In the genomic region with DNA sequence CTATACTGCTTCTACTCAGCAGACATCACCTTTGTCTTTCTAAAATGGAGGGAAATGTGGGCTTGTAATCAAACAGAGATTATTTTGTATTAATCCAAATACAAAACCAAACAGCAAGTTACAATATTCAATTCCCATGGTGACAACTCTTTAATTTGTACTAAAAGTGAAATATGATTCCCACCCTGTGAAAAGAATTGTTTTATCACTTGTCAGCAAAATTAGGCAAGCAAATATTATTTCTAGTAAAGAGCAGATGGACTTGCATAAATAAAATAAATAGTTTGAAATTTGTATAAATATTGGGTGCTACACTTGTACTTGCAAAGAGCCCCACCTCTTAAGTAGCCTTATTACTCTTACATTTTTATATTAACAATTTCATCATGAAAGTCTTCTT, we compare ENCODE assay signal across 19 cellular contexts. TPM values are rescaled to one million over a fixed set of nuclear protein-coding genes. Genes with fewer than 3 reads are reported as not detected.
A peak's percentile ranks its signal among the peaks of the same experiment; 100 is the strongest.
DNase-seq lines count a peak whose midpoint lies in the region; ATAC-seq, FAIRE-seq and TF ChIP-seq lines count a peak whose summit lies in the region.
"Had no signal": no experiment of that assay in that cellular context is flagged by ENCODE, and none has a peak within 500 bp of the region (broad histone marks: within the 10 kb centered on the region; RNA-seq: fewer than 3 reads in every experiment).

No MANE protein-coding gene starts in this region.

- H2AK9ac ChIP-seq in IMR-90 (replicated peaks; ENCODE audit: low read depth, low read length, poor library complexity), result no peak overlapping the region

- no peak overlapping the region for H2BK5ac ChIP-seq in IMR-90 (ENCODE audit: low read depth, low read length, poor library complexity, severe bottlenecking)

- H4K8ac ChIP-seq in IMR-90 (ENCODE audit: low read depth in 2 of 2, low read length in 2 of 2), result no peak overlapping the region

- dilution Hi-C loops in IMR-90 (cut with HindIII; ENCODE audit: low sequenced_read_pairs, unreplicated experiment) (no loop called here), keratinocyte (cut with MboI; ENCODE audit: extremely low pct_ligation_motif_present, low sequenced_read_pairs) (no loop called here)

- TF ChIP-seq EP300 in A549 (IDR thresholded peaks at IDR 0.05), result no peak

- CTCF ChIA-PET in A549 (lab: Yijun Ruan, JAX), result no interaction called here
- CTCF ChIA-PET in IMR-90 (lab: Yijun Ruan, JAX), result no interaction called here

- H3K4ac ChIP-seq in IMR-90 (ENCODE audit: low read depth, low read length), result no peak overlapping the region

- H3K27me3 ChIP-seq in IMR-90 (ENCODE audit: control insufficient read depth, insufficient read depth, low read length), result no peaks in the 10 kb centered on the region
- H3K27me3 ChIP-seq in keratinocyte (ENCODE audit: control insufficient read depth, extremely low read depth, insufficient read depth, low read length), result no peaks in the 10 kb centered on the region
- H3K27me3 ChIP-seq: BLaER1 treated with 17β-estradiol and CSF1 and Interleukin-3, amounts not matched to agents 10 nM and 100 nM had no signal

- no peak overlapping the region for H3K56ac ChIP-seq in IMR-90 (ENCODE audit: extremely low read depth, insufficient read depth, low read length)

- no peaks in the 10 kb centered on the region for H3K79me2 ChIP-seq in keratinocyte (ENCODE audit: control insufficient read depth, insufficient read depth, low read length)

- no peak for TF ChIP-seq POLR2A in A549 (IDR thresholded peaks at IDR 0.05; ENCODE audit: low read length)
- TF ChIP-seq POLR2A in IMR-90 (IDR thresholded peaks at IDR 0.05; ENCODE audit: low read depth, low read length), result no peak

- H3K4me3 ChIP-seq in A549, result no peak overlapping the region
- H3K4me3 ChIP-seq in IMR-90 (ENCODE audit: insufficient read depth, low read depth, low read length), result no peak overlapping the region
- no peak overlapping the region for H3K4me3 ChIP-seq in keratinocyte (ENCODE audit: control insufficient read depth in 2 of 3, extremely low read depth in 1 of 3, insufficient read depth in 2 of 3, low read depth in 1 of 3, low read length in 3 of 3)
- H3K4me3 ChIP-seq: BLaER1 treated with 17β-estradiol and CSF1 and Interleukin-3, amounts not matched to agents 10 nM and 100 nM had no signal

- FAIRE-seq in A549 (lab: Jason Lieb, UNC), result no peak
- peak; percentile 13 for FAIRE-seq in keratinocyte (lab: Jason Lieb, UNC)
- FAIRE-seq: A204.1, D721Med, GM12891, GM19239 had no signal

- intact Hi-C loops in IMR-90 (cut with micrococcal nuclease), result no loop called here

- ATAC-seq in A549 (no peak), IMR-90 (ENCODE audit: low read depth) (no peak)
- ATAC-seq: CD8-positive, alpha-beta T cell had no signal

- H3K9ac ChIP-seq in IMR-90 (ENCODE audit: low read depth, low read length) (no peak overlapping the region), keratinocyte (ENCODE audit: control insufficient read depth, extremely low read depth, insufficient read depth, low read length) (no peak overlapping the region)

- no peaks in the 10 kb centered on the region for H4K20me1 ChIP-seq in IMR-90 (ENCODE audit: insufficient read depth, low read length)
- no peaks in the 10 kb centered on the region for H4K20me1 ChIP-seq in keratinocyte (ENCODE audit: control insufficient read depth, extremely low read depth, insufficient read depth, low read length)
- H4K20me1 ChIP-seq: BLaER1 treated with 17β-estradiol and CSF1 and Interleukin-3, amounts not matched to agents 10 nM and 100 nM had no signal

- no peak overlapping the region for H2BK120ac ChIP-seq in IMR-90 (ENCODE audit: low read depth, low read length)

- H3K14ac ChIP-seq in IMR-90 (replicated peaks; ENCODE audit: low read depth, low read length), result no peak overlapping the region

- POLR2A ChIA-PET in A549 (lab: Yijun Ruan, JAX) (no interaction called here), IMR-90 (lab: Charles Lee; ENCODE audit: unreplicated experiment) (no interaction called here)

- H3K4me1 ChIP-seq in A549 (no peaks in the 10 kb centered on the region), IMR-90 (ENCODE audit: control insufficient read depth, insufficient read depth, low read length) (no peaks in the 10 kb centered on the region; the same call in 1 of the 2 replicates), keratinocyte (ENCODE audit: control insufficient read depth, extremely low read depth, insufficient read depth, low read length) (peaks cover 13% of the 10 kb centered on the region)
- H3K4me1 ChIP-seq: Caco-2 had no signal

- no peak overlapping the region for H2BK20ac ChIP-seq in IMR-90 (ENCODE audit: low read depth, low read length)

- H2AFZ ChIP-seq in IMR-90 (replicated peaks; ENCODE audit: low read length, poor library complexity), result no peak overlapping the region
- H2AFZ ChIP-seq in keratinocyte (ENCODE audit: control insufficient read depth, low read length), result no peak overlapping the region

- TF ChIP-seq RAD21 in A549 (conservative IDR thresholded peaks at IDR 0.05 in 1 of 2, IDR thresholded peaks at IDR 0.05 in 1 of 2) (no peak), IMR-90 (IDR thresholded peaks at IDR 0.05; ENCODE audit: low read length) (no peak)

- no peak overlapping the region for H3K23ac ChIP-seq in IMR-90 (ENCODE audit: low read depth, low read length)

- H3K36me3 ChIP-seq in IMR-90 (ENCODE audit: control insufficient read depth, insufficient read depth, low read length) (no peaks in the 10 kb centered on the region), keratinocyte (ENCODE audit: control insufficient read depth in 2 of 2, extremely low read depth in 1 of 2, insufficient read depth in 2 of 2, low read length in 2 of 2) (no peaks in the 10 kb centered on the region)
- H3K36me3 ChIP-seq: BLaER1 treated with 17β-estradiol and CSF1 and Interleukin-3, amounts not matched to agents 10 nM and 100 nM had no signal

- no peak overlapping the region for H4K91ac ChIP-seq in IMR-90 (ENCODE audit: insufficient read depth, low read depth, low read length)

- DNase-seq in A549 (ENCODE audit: low read depth in 1 of 2, low spot score in 1 of 2) (no peak), IMR-90 (no peak), keratinocyte (ENCODE audit: low read depth, low spot score) (no peak), activated T-cell treated with anti-CD3 and anti-CD28 coated beads for 4 hours (no peak)
- DNase-seq in activated CD8-positive, alpha-beta memory T cell treated with anti-CD3 and anti-CD28 coated beads, Interleukin-2, amount 50 U/mL, for 4 hours, result no peak
- DNase-seq: 8988T; AML-193; Caco-2; Calu3; CD4-positive, alpha-beta T cell; CD8-positive, alpha-beta T cell; DMS79 treated with DMSO at 0.1 percent for 48 hours; GF-D8 had no signal

- no TSS peak for BruUV-seq in IMR-90 (replicated peaks; lab: Mats Ljungman, UMichigan)

- no peak overlapping the region for H4K5ac ChIP-seq in IMR-90 (ENCODE audit: low read depth, low read length)

- in situ Hi-C loops in IMR-90 (cut with MboI; ENCODE audit: low sequenced_read_pairs), result no loop called here

- no peak overlapping the region for H3K18ac ChIP-seq in IMR-90 (ENCODE audit: low read depth, low read length)

- H2BK15ac ChIP-seq in IMR-90 (ENCODE audit: low read depth, low read length), result no peak overlapping the region

- H3K79me1 ChIP-seq in IMR-90 (ENCODE audit: low read depth in 1 of 2, low read length in 2 of 2), result no peaks in the 10 kb centered on the region

- TF ChIP-seq CTCF in A549 (IDR thresholded peaks at IDR 0.05) (no peak), IMR-90 (conservative IDR thresholded peaks at IDR 0.05; ENCODE audit: low read depth, low read length) (no peak), keratinocyte (optimal IDR thresholded peaks at IDR 0.05 in 1 of 3, IDR thresholded peaks at IDR 0.05 in 1 of 3, conservative IDR thresholded peaks at IDR 0.05 in 1 of 3; ENCODE audit: extremely low read depth in 1 of 3, insufficient read depth in 2 of 3, low read length in 3 of 3) (no peak)

- no peaks in the 10 kb centered on the region for H3K9me3 ChIP-seq in A549
- no peaks in the 10 kb centered on the region for H3K9me3 ChIP-seq in IMR-90 (ENCODE audit: control insufficient read depth, insufficient read depth, low read length)
- H3K9me3 ChIP-seq in keratinocyte (ENCODE audit: control insufficient read depth, low read depth, low read length), result no peaks in the 10 kb centered on the region
- H3K9me3 ChIP-seq: Caco-2 had no signal

- H3K27ac ChIP-seq in A549, result no peak overlapping the region
- no peak overlapping the region for H3K27ac ChIP-seq in IMR-90 (ENCODE audit: insufficient read depth, low read length)
- no peak overlapping the region for H3K27ac ChIP-seq in keratinocyte (ENCODE audit: control insufficient read depth, insufficient read depth, low read length)
- H3K27ac ChIP-seq: C4-2B had no signal

- no peak overlapping the region for H2AK5ac ChIP-seq in IMR-90 (ENCODE audit: low read depth, low read length)

- H3K4me2 ChIP-seq in A549, result no peak overlapping the region
- no peak overlapping the region for H3K4me2 ChIP-seq in IMR-90 (ENCODE audit: low read depth, low read length)
- H3K4me2 ChIP-seq in keratinocyte (ENCODE audit: control insufficient read depth, extremely low read depth, insufficient read depth, low read depth, low read length), result no peak overlapping the region

- H3K9me1 ChIP-seq in IMR-90 (ENCODE audit: insufficient read depth, low read length) (no peaks in the 10 kb centered on the region), keratinocyte (ENCODE audit: control insufficient read depth, extremely low read depth, insufficient read depth, low read length) (no peaks in the 10 kb centered on the region)

TF ChIP-seq in A549, 52 proteins besides CTCF, POLR2A, EP300 and RAD21 (continues in another document):
- TF ChIP-seq MAFK (IDR thresholded peaks at IDR 0.05; ENCODE audit: partially characterized antibody), result peak; percentile 41

TF ChIP-seq in IMR-90, 13 proteins besides CTCF, POLR2A, EP300 and RAD21 (continues in another document):
- no peak for TF ChIP-seq FOS (IDR thresholded peaks at IDR 0.05; ENCODE audit: low read depth, low read length)

RNA-seq across cellular contexts. Expression of gene TXLNB, which starts 6.1 kb away (rescaled TPM):
- polyA plus RNA-seq in A549 (2011; rRNA removed) (0.01 TPM in 1 of 2 replicates, not detected in the other), A549 (2017; fragmentation: RNase III; extraction: RNeasy Plus Mini Kit Qiagen cat#74134 plus additional on column Dnase treatment) (not detected in 3 replicates), IMR-90 (2012; rRNA removed) (0.04 and 0.05 TPM in 2 replicates), keratinocyte (0.01 to 0.04 TPM (median 0.03 TPM) in 3 replicates)
- not detected in 2 replicates for polyA plus RNA-seq in A549 (2012; cell fraction: cytosol; rRNA removed)
- not detected in 2 replicates for polyA plus RNA-seq in A549 (2012; cell fraction: nucleus; rRNA removed)
- not detected in 2 replicates for polyA minus RNA-seq in A549 (2011; rRNA and poly(A)+ RNA removed)
- total RNA-seq in IMR-90 (2012; rRNA removed), result under 0.01 TPM in 2 replicates
- polyA plus RNA-seq in IMR-90 (2012; cell fraction: cytosol; rRNA removed), result 0.04 TPM in 1 of 2 replicates, not detected in the other
- polyA plus RNA-seq in IMR-90 (2012; cell fraction: nucleus; rRNA removed; ENCODE audit: low replicate concordance), result 0.01 and 0.11 TPM in 2 replicates
- polyA plus RNA-seq in keratinocyte (2011; ENCODE audit: low read depth), result not detected
- polyA plus RNA-seq in keratinocyte (2011; cell fraction: cytosol; rRNA removed), result 0.03 and 0.05 TPM in 2 replicates
- polyA plus RNA-seq in keratinocyte (2011; cell fraction: nucleus; rRNA removed), result 0.03 and 0.04 TPM in 2 replicates
- polyA plus RNA-seq in keratinocyte (2012; ENCODE audit: low replicate concordance), result not detected in 2 replicates
- 0.06 TPM in 1 of 3 replicates, not detected in the others for polyA minus RNA-seq in keratinocyte
- not detected for polyA minus RNA-seq in keratinocyte (2011; cell fraction: cytosol; rRNA and poly(A)+ RNA removed)
- polyA minus RNA-seq in keratinocyte (2011; cell fraction: nucleus; rRNA and poly(A)+ RNA removed), result not detected in 2 replicates
- total RNA-seq: Caco-2 had no signal
